In genomic region chr2:10775831-10776230, GRCh38 we compare ENCODE assay signal across 27 cellular contexts. TPM values are rescaled to one million over a fixed set of nuclear protein-coding genes. Genes with fewer than 3 reads are reported as not detected.
"Had no signal": no experiment of that assay in that cellular context is flagged by ENCODE, and none has a peak within 500 bp of the region (broad histone marks: within the 10 kb centered on the region; RNA-seq: fewer than 3 reads in every experiment).

No MANE protein-coding gene starts in this region.

- H3K36me3 ChIP-seq: breast epithelium, ovary had no signal

- H3K9me3 ChIP-seq: breast epithelium, heart left ventricle, lower lobe of right lung, ovary, psoas muscle, transverse colon, vagina had no signal

- DNase-seq: activated B cell treated with CpG ODN at 0.5 μM for 24 hours; activated CD4-positive, alpha-beta T cell treated with anti-CD3 and anti-CD28 coated beads for 36 hours; activated CD4-positive, alpha-beta T cell treated with anti-CD3 and anti-CD28 coated beads, Interleukin-2, amount 50 U/mL, for 4 hours; activated CD8-positive, alpha-beta memory T cell treated with anti-CD3 and anti-CD28 coated beads for 24 hours; activated CD8-positive, alpha-beta memory T cell treated with anti-CD3 and anti-CD28 coated beads, Interleukin-2, amount 50 U/mL, for 4 hours; activated naive CD4-positive, alpha-beta T cell treated with anti-CD3 and anti-CD28 coated beads for 36 hours; activated naive CD8-positive, alpha-beta T cell treated with anti-CD3 and anti-CD28 coated beads, Interleukin-2, amount 10 ng/mL, durations not matched to agents 7 days and 5 days; activated T-cell treated with anti-CD3 and anti-CD28 coated beads, Interleukin-2, amount 50 U/mL, for 24 hours; amniotic stem cell; cerebellar nuclear complex; cortex of kidney; heart left ventricle; left colon; lower lobe of right lung; naive thymus-derived CD8-positive, alpha-beta T cell; ovary; psoas muscle; small intestine; stimulated activated CD4-positive, alpha-beta T cell treated with anti-CD3 and anti-CD28 coated beads, Interleukin-15, amount 100 ng/mL, for 24 hours; T1000; transverse colon had no signal

- H3K27me3 ChIP-seq: breast epithelium, heart left ventricle, ovary, transverse colon, vagina had no signal

- H3K4me1 ChIP-seq: breast epithelium, psoas muscle, transverse colon had no signal

- ATAC-seq: activated CD4-positive, alpha-beta T cell treated with anti-CD3 and anti-CD28 coated beads for 36 hours; activated T-helper 17 cell treated with anti-CD3 and anti-CD28 coated beads, Interleukin-2, amount 50 U/mL, for 72 hours; heart left ventricle; naive thymus-derived CD8-positive, alpha-beta T cell; psoas muscle; right cardiac atrium; stimulated activated memory B cell treated with anti-CD40 and anti-IgM and Interleukin-4, amounts not matched to agents 10 μg/mL and 1 μg/mL and 100 μg/mL, for 72 hours had no signal

- H3K27ac ChIP-seq: breast epithelium, lower lobe of right lung, ovary, psoas muscle, transverse colon, vagina had no signal

- H3K4me3 ChIP-seq: breast epithelium, heart left ventricle, lower lobe of right lung, ovary, psoas muscle, transverse colon, vagina had no signal

RNA-seq across cellular contexts. Expression of gene ATP6V1C2, which starts 54.4 kb away (rescaled TPM):
- total RNA-seq: activated CD4-positive, alpha-beta T cell treated with anti-CD3 and anti-CD28 coated beads for 36 hours; activated naive CD4-positive, alpha-beta T cell treated with anti-CD3 and anti-CD28 coated beads for 36 hours; activated naive CD8-positive, alpha-beta T cell treated with anti-CD3 and anti-CD28 coated beads, Interleukin-2, amount 10 ng/mL, durations not matched to agents 7 days and 5 days; activated T-helper 17 cell treated with anti-CD3 and anti-CD28 coated beads, Interleukin-2, amount 50 U/mL, for 72 hours; epithelial cell of proximal tubule had no signal
